Comparison of ENCODE assay signal across 1 cellular context in the genomic region with DNA sequence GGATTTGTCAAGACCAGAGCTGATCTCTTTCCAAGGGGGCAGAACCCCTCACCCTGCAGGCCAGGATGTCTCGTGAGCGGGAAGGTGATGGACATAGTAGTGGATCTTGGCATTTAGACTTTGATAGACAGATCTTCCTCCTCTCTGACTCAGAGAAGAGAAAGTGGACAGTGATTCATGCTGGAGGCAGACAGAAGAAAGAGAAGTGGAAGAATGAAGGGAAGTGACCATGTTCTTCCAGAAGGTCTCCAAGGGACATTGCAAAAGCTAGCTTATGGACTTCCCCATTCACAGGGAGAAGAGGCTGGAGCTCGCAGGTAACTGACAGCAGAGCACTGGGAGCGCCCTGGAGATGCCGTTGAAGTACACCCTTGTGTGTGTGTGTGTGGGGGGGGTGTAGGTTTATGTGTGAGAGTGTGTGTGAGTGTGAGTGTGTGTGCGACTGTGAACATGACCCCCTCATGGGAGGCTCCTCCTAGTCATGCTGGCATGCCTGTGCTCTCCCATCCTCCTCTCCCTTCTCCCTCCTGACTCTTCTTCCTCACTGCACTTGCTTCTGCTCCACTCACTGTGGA.
TF ChIP-seq lines count a peak whose summit lies in the region.

No MANE protein-coding gene starts in this region.

TF ChIP-seq in K562, 482 proteins besides CTCF, POLR2A, EP300 and RAD21:
- TF ChIP-seq NR1H2 (CRISPR knock-in tag; IDR thresholded peaks at IDR 0.05), result no peak
- TF ChIP-seq HNRNPUL1 (IDR thresholded peaks at IDR 0.05; ENCODE audit: low read length), result no peak
- TF ChIP-seq SPI1 (IDR thresholded peaks at IDR 0.05; ENCODE audit: borderline replicate concordance, low read depth, low read length), result peak; percentile 50; the same call in 1 of the 2 replicates
